Comparison of ENCODE assay signal across 10 cellular contexts in the genomic region with DNA sequence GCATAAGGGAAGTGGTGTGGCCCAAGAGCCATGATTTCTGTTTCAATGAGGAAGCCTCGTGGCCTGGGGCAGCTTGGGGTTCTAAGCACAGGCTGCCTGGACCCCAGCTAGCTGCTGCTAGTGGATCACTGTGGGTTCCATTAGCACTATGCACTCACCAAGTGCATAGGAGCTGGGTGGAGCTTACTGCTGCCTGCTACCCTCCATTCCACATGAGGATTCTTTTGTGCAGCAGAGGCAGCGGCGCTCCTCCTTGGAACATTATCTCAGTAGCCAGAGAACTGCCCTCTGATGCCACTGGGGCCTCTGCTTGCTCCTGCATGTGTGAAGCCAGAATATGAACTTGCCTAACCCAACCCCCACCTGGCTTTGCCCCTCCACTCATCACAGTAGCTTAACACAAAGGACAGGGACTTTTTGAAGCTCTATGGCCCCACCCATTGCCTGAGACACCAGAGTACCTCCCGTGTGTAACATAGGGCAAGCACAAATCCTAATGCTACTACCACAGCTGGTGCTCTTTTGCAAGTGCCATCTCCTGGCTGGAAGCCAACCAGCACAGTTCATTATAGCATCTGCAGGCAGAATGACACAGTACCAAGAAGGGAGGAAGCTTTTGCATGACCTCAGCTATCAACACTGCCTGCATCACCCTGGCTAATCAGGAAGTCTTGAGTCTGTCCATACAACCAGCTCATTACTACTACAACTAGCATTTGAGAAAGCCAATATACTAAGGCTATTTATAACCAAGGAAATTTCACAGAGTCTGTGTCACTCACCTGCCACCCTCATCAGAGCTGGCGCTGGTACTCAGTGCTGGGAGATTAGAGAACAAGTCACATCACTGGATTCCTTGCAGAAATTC.
A peak's percentile ranks its signal among the peaks of the same experiment; 100 is the strongest.
DNase-seq lines count a peak whose midpoint lies in the region; ATAC-seq and TF ChIP-seq lines count a peak whose summit lies in the region.
"Had no signal": no experiment of that assay in that cellular context is flagged by ENCODE, and none has a peak within 500 bp of the region (broad histone marks: within the 10 kb centered on the region; RNA-seq: fewer than 3 reads in every experiment).

No MANE protein-coding gene starts in this region.

- H3K27me3 ChIP-seq in brain microvascular endothelial cell (replicated peaks), result no peaks in the 10 kb centered on the region

- in situ Hi-C loops in brain microvascular endothelial cell (cut with HindIII; ENCODE audit: low pct_ligation_motif_present, low sequenced_read_pairs), result no loop called here

- H3K36me3 ChIP-seq in brain microvascular endothelial cell (replicated peaks), result no peaks in the 10 kb centered on the region
- H3K36me3 ChIP-seq: WERI-Rb-1 had no signal

- ATAC-seq in GM21723 (IDR thresholded peaks at IDR 0.05; ENCODE audit: unreplicated experiment), result no peak
- ATAC-seq: naive thymus-derived CD8-positive, alpha-beta T cell had no signal

- TF ChIP-seq CTCF in brain microvascular endothelial cell (IDR thresholded peaks at IDR 0.05; ENCODE audit: low read depth, low read length, missing control alignments) (no peak), retinal pigment epithelial cell (conservative IDR thresholded peaks at IDR 0.05; ENCODE audit: low read depth, low read length) (no peak)

- peak; percentile 9 for DNase-seq in H4 (ENCODE audit: low spot score)
- peak; percentile 62 for DNase-seq in NCI-H1105 (lab: John Stamatoyannopoulos, UW)
- DNase-seq in brain microvascular endothelial cell, result peak; percentile 32
- peak; percentile 37 for DNase-seq in retinal pigment epithelial cell (ENCODE audit: low read depth)
- no peak for DNase-seq in GDM1 (lab: John Stamatoyannopoulos, UW)
- no peak for DNase-seq in GM19238 (ENCODE audit: insufficient read length, low spot score)
- DNase-seq: WERI-Rb-1 had no signal

- H3K4me3 ChIP-seq in brain microvascular endothelial cell (ENCODE audit: low read depth, low read length) (no peak overlapping the region), retinal pigment epithelial cell (ENCODE audit: low read length) (no peak overlapping the region)
- H3K4me3 ChIP-seq: dorsolateral prefrontal cortex had no signal

- no peak overlapping the region for H3K27ac ChIP-seq in brain microvascular endothelial cell
- H3K27ac ChIP-seq: WERI-Rb-1 had no signal

Comparison
In these comparisons a context has a peak if more than half of its experiments do, and no peak if none do; other contexts are left out.
1. DNase-seq: peak in H4 (single experiment), NCI-H1105 (single experiment), brain microvascular endothelial cell (single experiment) and retinal pigment epithelial cell (single experiment); none in GDM1 (single experiment) and GM19238 (single experiment).